Comparison of ENCODE assay signal across 23 cellular contexts in genomic region chr22:25357606-25358420, GRCh38.
DNase-seq lines count a peak whose midpoint lies in the region; FAIRE-seq and TF ChIP-seq lines count a peak whose summit lies in the region.
"Had no signal": no experiment of that assay in that cellular context is flagged by ENCODE, and none has a peak within 500 bp of the region (broad histone marks: within the 10 kb centered on the region; RNA-seq: fewer than 3 reads in every experiment).

No MANE protein-coding gene starts in this region.

- peak; percentile 8 for DNase-seq in activated naive CD4-positive, alpha-beta T cell treated with anti-CD3 and anti-CD28 coated beads, Interleukin-2, amount 10 ng/mL, durations not matched to agents 7 days and 5 days
- DNase-seq in activated naive CD4-positive, alpha-beta T cell (lab: John Stamatoyannopoulos, UW), result no peak
- DNase-seq in bronchial epithelial cell (ENCODE audit: low read depth), result no peak
- peak; percentile 52 for DNase-seq in osteoblast (ENCODE audit: insufficient read length, low spot score, missing footprints)
- DNase-seq in suprapubic skin (ENCODE audit: low spot score in 2 of 2), result peak; percentile 37 to 76
- DNase-seq in SKM-1 treated with dmso at 0.1 percent for 144 hours (lab: John Stamatoyannopoulos, UW; ENCODE audit: unreplicated experiment), result no peak
- no peak for DNase-seq in HEK293T (ENCODE audit: extremely low spot score)
- no peak for DNase-seq in PC-9
- DNase-seq: BE2C; Calu3; CD4-positive, alpha-beta memory T cell; DMS53; EL; HCEC 1CT; NCI-H1436; NCI-H2029; NCI-H345; NCI-H524 treated with DMSO at 0.1 percent for 48 hours; RPMI8226 had no signal

- peaks cover 14% of the 10 kb centered on the region for H4K20me1 ChIP-seq in osteoblast (ENCODE audit: insufficient read depth, low read length)
- H4K20me1 ChIP-seq in PC-9 (ENCODE audit: insufficient read depth), result peaks cover 13% of the 10 kb centered on the region; the same call in 1 of the 2 replicates

- H3K9me3 ChIP-seq in osteoblast (ENCODE audit: low read depth, low read length) (no peaks in the 10 kb centered on the region), suprapubic skin (no peaks in the 10 kb centered on the region), PC-9 (ENCODE audit: insufficient read depth, low read depth) (no peaks in the 10 kb centered on the region)
- H3K9me3 ChIP-seq: BE2C had no signal

- TF ChIP-seq EP300 in suprapubic skin (IDR thresholded peaks at IDR 0.05), result no peak

- TF ChIP-seq CTCF in bronchial epithelial cell (IDR thresholded peaks at IDR 0.05; ENCODE audit: insufficient read depth, low read length, severe bottlenecking) (no peak), osteoblast (IDR thresholded peaks at IDR 0.05; ENCODE audit: extremely low read depth, low read depth, low read length) (no peak), suprapubic skin (IDR thresholded peaks at IDR 0.05) (no peak), PC-9 (conservative IDR thresholded peaks at IDR 0.05) (no peak)

- no peak overlapping the region for H3K4me3 Mint-ChIP-seq in activated naive CD4-positive, alpha-beta T cell treated with anti-CD3 and anti-CD28 coated beads, Interleukin-2, amount 10 ng/mL, durations not matched to agents 7 days and 5 days
- H3K4me3 Mint-ChIP-seq: GM23338 had no signal

- H3K9me3 Mint-ChIP-seq in activated naive CD4-positive, alpha-beta T cell treated with anti-CD3 and anti-CD28 coated beads, Interleukin-2, amount 10 ng/mL, durations not matched to agents 7 days and 5 days, result no peaks in the 10 kb centered on the region
- H3K9me3 Mint-ChIP-seq: CD4-positive, alpha-beta memory T cell; GM23338 had no signal

- CTCF ChIA-PET in activated naive CD4-positive, alpha-beta T cell treated with anti-CD3 and anti-CD28 coated beads, Interleukin-2, amount 10 ng/mL, durations not matched to agents 7 days and 5 days (lab: Charles Lee), result interaction anchor here (0.5 to 1.4 kb wide), 4 partner anchors 23 to 973 kb away, joined by 3 read pairs; no protein-coding TSS in a partner anchor
- CTCF ChIA-PET in HEK293T (lab: Yijun Ruan, JAX), result no interaction called here
- CTCF ChIA-PET in PC-9 (lab: Charles Lee), result no interaction called here

- no peaks in the 10 kb centered on the region for H3F3A ChIP-seq in PC-9 (ENCODE audit: insufficient read depth, low read depth)

- no peak overlapping the region for H3K4me3 ChIP-seq in bronchial epithelial cell (ENCODE audit: low read depth, low read length)
- H3K4me3 ChIP-seq in osteoblast (ENCODE audit: insufficient read depth, low read length), result no peak overlapping the region
- no peak overlapping the region for H3K4me3 ChIP-seq in suprapubic skin
- no peak overlapping the region for H3K4me3 ChIP-seq in PC-9
- H3K4me3 ChIP-seq: GM12878, GM23338 had no signal

- H3K27ac ChIP-seq in osteoblast (ENCODE audit: low read depth, low read length) (no peak overlapping the region), suprapubic skin (no peak overlapping the region), PC-9 (no peak overlapping the region)
- H3K27ac ChIP-seq: HL-60, KMS-11 had no signal

- FAIRE-seq in bronchial epithelial cell (lab: Jason Lieb, UNC), result peak; percentile 83
- FAIRE-seq: GM12878 had no signal

- H2AFZ ChIP-seq in osteoblast (ENCODE audit: low read length) (no peak overlapping the region), PC-9 (no peak overlapping the region)
- H2AFZ ChIP-seq: GM23338 had no signal

- no peaks in the 10 kb centered on the region for H3K9me2 ChIP-seq in PC-9 (ENCODE audit: insufficient read depth)

- H3K79me2 ChIP-seq in osteoblast (ENCODE audit: insufficient read depth, low read length) (peaks cover 2% of the 10 kb centered on the region), PC-9 (ENCODE audit: low read depth) (no peaks in the 10 kb centered on the region)

- BruUV-seq in PC-9 (replicated peaks; lab: Mats Ljungman, UMichigan), result no TSS peak

- H3K4me2 ChIP-seq in osteoblast (ENCODE audit: insufficient read depth, low read length) (no peak overlapping the region), PC-9 (no peak overlapping the region)
- H3K4me2 ChIP-seq: GM23338, KMS-11 had no signal

- H3K27ac Mint-ChIP-seq in activated naive CD4-positive, alpha-beta T cell treated with anti-CD3 and anti-CD28 coated beads, Interleukin-2, amount 10 ng/mL, durations not matched to agents 7 days and 5 days, result no peak overlapping the region
- H3K27ac Mint-ChIP-seq: GM23338 had no signal

- no peaks in the 10 kb centered on the region for H3K27me3 ChIP-seq in bronchial epithelial cell (ENCODE audit: control insufficient read depth, insufficient read depth, low read length)
- H3K27me3 ChIP-seq in osteoblast (ENCODE audit: insufficient read depth, low read length), result no peaks in the 10 kb centered on the region
- no peaks in the 10 kb centered on the region for H3K27me3 ChIP-seq in suprapubic skin
- no peaks in the 10 kb centered on the region for H3K27me3 ChIP-seq in PC-9 (ENCODE audit: insufficient read depth, low read depth)
- H3K27me3 ChIP-seq: BE2C had no signal

- H3K4me1 ChIP-seq in osteoblast (ENCODE audit: insufficient read depth, low read length), result no peaks in the 10 kb centered on the region
- peaks cover 5% of the 10 kb centered on the region for H3K4me1 ChIP-seq in suprapubic skin
- H3K4me1 ChIP-seq in PC-9 (replicated peaks; ENCODE audit: insufficient read depth), result no peaks in the 10 kb centered on the region
- H3K4me1 ChIP-seq: BE2C had no signal

- intact Hi-C loops in PC-9 (cut with micrococcal nuclease; ENCODE audit: unreplicated experiment), result loop anchor here (10.0 kb wide), 1 partner anchor 123 kb away; no protein-coding TSS in a partner anchor

- H3K36me3 Mint-ChIP-seq in activated naive CD4-positive, alpha-beta T cell treated with anti-CD3 and anti-CD28 coated beads, Interleukin-2, amount 10 ng/mL, durations not matched to agents 7 days and 5 days, result peaks cover 22% of the 10 kb centered on the region

- no peaks in the 10 kb centered on the region for H3K27me3 Mint-ChIP-seq in activated naive CD4-positive, alpha-beta T cell treated with anti-CD3 and anti-CD28 coated beads, Interleukin-2, amount 10 ng/mL, durations not matched to agents 7 days and 5 days
- H3K27me3 Mint-ChIP-seq: CD4-positive, alpha-beta memory T cell had no signal

- no peak for TF ChIP-seq POLR2A in suprapubic skin (IDR thresholded peaks at IDR 0.05)

- POLR2A ChIA-PET in HEK293T (lab: Yijun Ruan, JAX), result no interaction called here
- POLR2A ChIA-PET in PC-9 (lab: Charles Lee; ENCODE audit: unreplicated experiment), result no interaction called here

- peaks cover 4% of the 10 kb centered on the region for H3K4me1 Mint-ChIP-seq in activated naive CD4-positive, alpha-beta T cell treated with anti-CD3 and anti-CD28 coated beads, Interleukin-2, amount 10 ng/mL, durations not matched to agents 7 days and 5 days

- WGBS in suprapubic skin, result 81% methylated on average over 6 of the region's 7 CpGs

- H3K36me3 ChIP-seq in bronchial epithelial cell (ENCODE audit: control insufficient read depth, insufficient read depth, low read length), result peaks cover 23% of the 10 kb centered on the region
- H3K36me3 ChIP-seq in osteoblast (ENCODE audit: insufficient read depth, low read length), result peaks cover 3% of the 10 kb centered on the region
- peaks cover 56% of the 10 kb centered on the region for H3K36me3 ChIP-seq in suprapubic skin
- H3K36me3 ChIP-seq in PC-9 (ENCODE audit: low read depth), result no peaks in the 10 kb centered on the region

TF ChIP-seq in HEK293T, 16 proteins besides CTCF, POLR2A, EP300 and RAD21:
- TF ChIP-seq BHLHE40 (IDR thresholded peaks at IDR 0.05; ENCODE audit: borderline replicate concordance), result no peak
- TF ChIP-seq ZNF384 (IDR thresholded peaks at IDR 0.05), result no peak
- TF ChIP-seq FOXM1 (IDR thresholded peaks at IDR 0.05; ENCODE audit: borderline replicate concordance), result no peak
- no peak for TF ChIP-seq HDGF (IDR thresholded peaks at IDR 0.05; ENCODE audit: borderline replicate concordance)
- TF ChIP-seq PKNOX1 (IDR thresholded peaks at IDR 0.05), result no peak
- no peak for TF ChIP-seq CTBP1 (IDR thresholded peaks at IDR 0.05; ENCODE audit: borderline replicate concordance)

Comparison
In these comparisons a context has a peak if more than half of its experiments do, and no peak if none do; other contexts are left out.
1. DNase-seq: peak in activated naive CD4-positive, alpha-beta T cell treated with anti-CD3 and anti-CD28 coated beads, Interleukin-2, amount 10 ng/mL, durations not matched to agents 7 days and 5 days (single experiment), osteoblast (single experiment) and suprapubic skin (2 of 2); none in activated naive CD4-positive, alpha-beta T cell (0 of 4), bronchial epithelial cell (single experiment), SKM-1 treated with dmso at 0.1 percent for 144 hours (single experiment), HEK293T (single experiment) and PC-9 (0 of 2).